8 cellular contexts compared by ENCODE assay signal in genomic region chr17:71084219-71084618, GRCh38.
DNase-seq lines count a peak whose midpoint lies in the region; ATAC-seq, FAIRE-seq and TF ChIP-seq lines count a peak whose summit lies in the region.

No MANE protein-coding gene starts in this region.

- H3K36me3 ChIP-seq in heart right ventricle = no peaks in the 10 kb centered on the region
- H3K36me3 ChIP-seq in endodermal cell (ENCODE audit: control insufficient read depth, insufficient read depth, low read length) = no peaks in the 10 kb centered on the region
- H3K36me3 ChIP-seq in small intestine (ENCODE audit: control insufficient read depth in 2 of 2, insufficient read depth in 2 of 2, low read length in 2 of 2) = no peaks in the 10 kb centered on the region
- H3K36me3 ChIP-seq in effector memory CD4-positive, alpha-beta T cell (ENCODE audit: control insufficient read depth, insufficient read depth, low read length) = no peaks in the 10 kb centered on the region
- no peaks in the 10 kb centered on the region for H3K36me3 ChIP-seq in tibial artery

- peak; percentile 17 for DNase-seq in left cardiac atrium
- DNase-seq in heart right ventricle = no peak
- DNase-seq in NCI-H510A (lab: John Stamatoyannopoulos, UW) = peak; percentile 38
- peak; percentile 94 for DNase-seq in endodermal cell
- DNase-seq in small intestine = peak; percentile 55
- no peak for DNase-seq in effector memory CD4-positive, alpha-beta T cell
- DNase-seq in tibial artery = no peak
- DNase-seq in stimulated activated CD8-positive, alpha-beta memory T cell treated with anti-CD3 and anti-CD28 coated beads, Interleukin-4, amount 100 ng/mL, for 48 hours = no peak

- peaks cover 1% of the 10 kb centered on the region for H3K9me3 Mint-ChIP-seq in endodermal cell

- ATAC-seq in left cardiac atrium (no peak), heart right ventricle (no peak)

- no peak for FAIRE-seq in small intestine (lab: Jason Lieb, UNC)

- no peaks in the 10 kb centered on the region for H3K4me1 ChIP-seq in heart right ventricle
- H3K4me1 ChIP-seq in endodermal cell (ENCODE audit: control insufficient read depth, insufficient read depth, low read length) = peaks cover 3% of the 10 kb centered on the region
- H3K4me1 ChIP-seq in small intestine (ENCODE audit: control insufficient read depth in 2 of 2, insufficient read depth in 1 of 2, low read depth in 1 of 2, low read length in 1 of 2) = no peaks in the 10 kb centered on the region
- no peaks in the 10 kb centered on the region for H3K4me1 ChIP-seq in effector memory CD4-positive, alpha-beta T cell (ENCODE audit: control insufficient read depth, insufficient read depth, low read length, poor library complexity, severe bottlenecking)
- no peaks in the 10 kb centered on the region for H3K4me1 ChIP-seq in tibial artery

- no peak overlapping the region for H3K27ac Mint-ChIP-seq in endodermal cell

- no peak overlapping the region for H3K27ac ChIP-seq in heart right ventricle
- no peak overlapping the region for H3K27ac ChIP-seq in endodermal cell (ENCODE audit: low read depth, low read length)
- no peak overlapping the region for H3K27ac ChIP-seq in small intestine (ENCODE audit: low read depth in 1 of 2, low read length in 1 of 2)
- no peak overlapping the region for H3K27ac ChIP-seq in effector memory CD4-positive, alpha-beta T cell (ENCODE audit: insufficient read depth, low read length, poor library complexity, severe bottlenecking)
- H3K27ac ChIP-seq in tibial artery = no peak overlapping the region

- peak in 3 of 9 donors; percentile 11 to 38 (median 32) for TF ChIP-seq CTCF in heart right ventricle (IDR thresholded peaks at IDR 0.05)
- peak; percentile 88 for TF ChIP-seq CTCF in endodermal cell (conservative IDR thresholded peaks at IDR 0.05)
- peak in 1 of 2 experiments; percentile 12 for TF ChIP-seq CTCF in tibial artery (IDR thresholded peaks at IDR 0.05)

- H3K27me3 Mint-ChIP-seq in endodermal cell (ENCODE audit: insufficient read depth) = peaks cover 1% of the 10 kb centered on the region

- H3K4me3 ChIP-seq in heart right ventricle (no peak overlapping the region), endodermal cell (ENCODE audit: low read length) (no peak overlapping the region), small intestine (ENCODE audit: low read depth in 1 of 2, low read length in 2 of 2) (no peak overlapping the region), tibial artery (no peak overlapping the region)
- no peak overlapping the region for H3K4me3 ChIP-seq in effector memory CD4-positive, alpha-beta T cell (ENCODE audit: insufficient read depth, low read depth, low read length, poor library complexity, severe bottlenecking)

- peaks cover 14% of the 10 kb centered on the region for H3K4me1 Mint-ChIP-seq in endodermal cell

- H3K9me3 ChIP-seq in heart right ventricle (no peaks in the 10 kb centered on the region), endodermal cell (ENCODE audit: control insufficient read depth, low read length) (no peaks in the 10 kb centered on the region), small intestine (ENCODE audit: control insufficient read depth, low read depth) (no peaks in the 10 kb centered on the region), tibial artery (no peaks in the 10 kb centered on the region)
- H3K9me3 ChIP-seq in effector memory CD4-positive, alpha-beta T cell (ENCODE audit: control insufficient read depth, low read length) = no peaks in the 10 kb centered on the region

- H3K9ac ChIP-seq in endodermal cell (ENCODE audit: extremely low read depth, low read length, poor library complexity, severe bottlenecking) = no peak overlapping the region

- H3K27me3 ChIP-seq in heart right ventricle (no peaks in the 10 kb centered on the region), endodermal cell (ENCODE audit: control insufficient read depth, insufficient read depth, low read length, poor library complexity, severe bottlenecking) (no peaks in the 10 kb centered on the region), small intestine (ENCODE audit: control insufficient read depth in 2 of 2, insufficient read depth in 2 of 2, low read length in 2 of 2) (no peaks in the 10 kb centered on the region), tibial artery (no peaks in the 10 kb centered on the region)
- H3K27me3 ChIP-seq in effector memory CD4-positive, alpha-beta T cell (replicated peaks; ENCODE audit: control insufficient read depth, insufficient read depth, low read length, poor library complexity, severe bottlenecking) = no peaks in the 10 kb centered on the region

- H3K4me3 Mint-ChIP-seq in endodermal cell = no peak overlapping the region

- no peaks in the 10 kb centered on the region for H3K36me3 Mint-ChIP-seq in endodermal cell (ENCODE audit: low read depth)

- intact Hi-C loops in left cardiac atrium (cut with DNase I) = no loop called here
- intact Hi-C loops in heart right ventricle (cut with DNase I) = no loop called here
- intact Hi-C loops in tibial artery (cut with DNase I; ENCODE audit: low total_unique reads) = no loop called here

- WGBS in heart right ventricle, 2 donors = 30 to 38% methylated on average over 5 of the region's 5 CpGs
- WGBS in endodermal cell (ENCODE audit: insufficient coverage in 1 of 2, insufficient read length in 1 of 2), 2 experiments = 53 to 62% methylated on average over 3 to 5 of the region's 5 CpGs
- WGBS in small intestine, 3 donors = 39 to 54% (median 47%) methylated on average over 5 of the region's 5 CpGs

Comparison
In these comparisons a context has a peak if more than half of its experiments do, and no peak if none do; other contexts are left out.
1. DNase-seq: peak in left cardiac atrium (single experiment), NCI-H510A (single experiment), endodermal cell (single experiment) and small intestine (single experiment); none in heart right ventricle (0 of 2), effector memory CD4-positive, alpha-beta T cell (0 of 3), tibial artery (0 of 2) and stimulated activated CD8-positive, alpha-beta memory T cell treated with anti-CD3 and anti-CD28 coated beads, Interleukin-4, amount 100 ng/mL, for 48 hours (single experiment).